Comparison of ENCODE assay signal across 20 cellular contexts in the genomic region with DNA sequence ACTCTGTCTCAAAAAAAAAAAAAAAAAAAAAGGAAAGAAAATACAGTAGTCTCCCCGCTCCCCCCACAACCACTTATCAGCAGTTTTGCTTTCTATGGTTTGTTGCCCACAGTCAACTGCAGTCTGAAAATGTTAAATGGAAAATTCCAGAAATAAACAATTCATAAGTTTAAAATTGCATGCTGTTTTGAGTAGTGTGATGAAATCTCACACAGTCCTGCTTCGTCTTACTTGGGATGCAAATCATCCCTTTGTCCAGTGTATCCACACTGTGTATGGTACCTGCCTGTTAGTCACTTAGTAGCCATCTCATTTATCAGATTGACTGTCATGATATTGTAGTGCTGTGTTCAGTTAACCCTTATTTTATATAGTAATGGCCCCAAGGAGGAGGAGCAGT. TPM values are rescaled to one million over a fixed set of nuclear protein-coding genes. Genes with fewer than 3 reads are reported as not detected.
DNase-seq lines count a peak whose midpoint lies in the region; ATAC-seq, FAIRE-seq and TF ChIP-seq lines count a peak whose summit lies in the region.
"Had no signal": no experiment of that assay in that cellular context is flagged by ENCODE, and none has a peak within 500 bp of the region (broad histone marks: within the 10 kb centered on the region; RNA-seq: fewer than 3 reads in every experiment).

No MANE protein-coding gene starts in this region.

- no peak overlapping the region for H3K27ac Mint-ChIP-seq in nephron progenitor cell
- no peak overlapping the region for H3K27ac Mint-ChIP-seq in activated CD4-positive, alpha-beta memory T cell treated with anti-CD3 and anti-CD28 coated beads, Interleukin-2, amount 10 ng/mL, durations not matched to agents 7 days and 5 days
- H3K27ac Mint-ChIP-seq: CD8-positive, alpha-beta memory T cell had no signal

- CTCF ChIA-PET in activated CD4-positive, alpha-beta memory T cell treated with anti-CD3 and anti-CD28 coated beads, Interleukin-2, amount 10 ng/mL, durations not matched to agents 7 days and 5 days (lab: Charles Lee): no interaction called here

- peak; percentile 91 for FAIRE-seq in HTR-8/SVneo (lab: Jason Lieb, UNC)
- FAIRE-seq: D721Med had no signal

- TF ChIP-seq CTCF in RWPE2 (IDR thresholded peaks at IDR 0.05; ENCODE audit: poor library complexity, severe bottlenecking) (no peak), fibroblast of mammary gland (conservative IDR thresholded peaks at IDR 0.05; ENCODE audit: control insufficient read depth, insufficient read depth, low read depth, low read length) (no peak), brain microvascular endothelial cell (IDR thresholded peaks at IDR 0.05; ENCODE audit: low read depth, low read length, missing control alignments) (no peak), nephron progenitor cell (IDR thresholded peaks at IDR 0.05) (no peak)

- H3K4me3 ChIP-seq in RWPE2 (ENCODE audit: severe bottlenecking) (no peak overlapping the region), fibroblast of mammary gland (ENCODE audit: control insufficient read depth, low read depth, low read length) (no peak overlapping the region), brain microvascular endothelial cell (ENCODE audit: low read depth, low read length) (no peak overlapping the region)
- H3K4me3 ChIP-seq: SJCRH30 had no signal

- DNase-seq in Caki2 (ENCODE audit: low read depth): peak; percentile 9
- DNase-seq in HTR-8/SVneo (ENCODE audit: insufficient read length, low spot score): no peak
- no peak for DNase-seq in RWPE2 (ENCODE audit: low spot score)
- DNase-seq in fibroblast of mammary gland (ENCODE audit: low read depth): peak; percentile 29
- no peak for DNase-seq in brain microvascular endothelial cell
- DNase-seq in nephron progenitor cell: no peak
- DNase-seq in activated CD4-positive, alpha-beta memory T cell treated with anti-CD3 and anti-CD28 coated beads, Interleukin-2, amount 10 ng/mL, durations not matched to agents 7 days and 5 days: no peak
- DNase-seq: C1 segment of cervical spinal cord; CD8-positive, alpha-beta memory T cell; DMS79; H9; MV-4-11; NCI-H187; NCI-H2107; NCI-H524; NCI-H82; SJCRH30; SW 1271 had no signal

- H3K27ac ChIP-seq in RWPE2 (ENCODE audit: poor library complexity, severe bottlenecking) (no peak overlapping the region), brain microvascular endothelial cell (no peak overlapping the region)
- H3K27ac ChIP-seq: SJCRH30 had no signal

- H3K27me3 ChIP-seq in RWPE2 (ENCODE audit: insufficient read depth, poor library complexity, severe bottlenecking) (no peaks in the 10 kb centered on the region), brain microvascular endothelial cell (replicated peaks) (no peaks in the 10 kb centered on the region)
- H3K27me3 ChIP-seq: SJCRH30 had no signal

- H3K9me3 ChIP-seq in RWPE2 (ENCODE audit: severe bottlenecking): no peaks in the 10 kb centered on the region
- H3K9me3 ChIP-seq: SJCRH30 had no signal

- POLR2A ChIA-PET in activated CD4-positive, alpha-beta memory T cell treated with anti-CD3 and anti-CD28 coated beads, Interleukin-2, amount 10 ng/mL, durations not matched to agents 7 days and 5 days (lab: Charles Lee): no interaction called here

- in situ Hi-C loops in Caki2 (cut with HindIII; ENCODE audit: low pct_unique_long_range_greater_than_20kb, low sequenced_read_pairs) (no loop called here), brain microvascular endothelial cell (cut with HindIII; ENCODE audit: low pct_ligation_motif_present, low sequenced_read_pairs) (no loop called here)

- H3K4me1 Mint-ChIP-seq in nephron progenitor cell: peaks cover 4% of the 10 kb centered on the region
- H3K4me1 Mint-ChIP-seq in activated CD4-positive, alpha-beta memory T cell treated with anti-CD3 and anti-CD28 coated beads, Interleukin-2, amount 10 ng/mL, durations not matched to agents 7 days and 5 days: no peaks in the 10 kb centered on the region

- no peak overlapping the region for H3K4me3 Mint-ChIP-seq in nephron progenitor cell
- H3K4me3 Mint-ChIP-seq in activated CD4-positive, alpha-beta memory T cell treated with anti-CD3 and anti-CD28 coated beads, Interleukin-2, amount 10 ng/mL, durations not matched to agents 7 days and 5 days: no peak overlapping the region
- H3K4me3 Mint-ChIP-seq: CD8-positive, alpha-beta memory T cell; H9 had no signal

- H3K36me3 ChIP-seq in RWPE2 (ENCODE audit: low read depth) (peaks cover 5% of the 10 kb centered on the region; the same call in 1 of the 2 replicates), brain microvascular endothelial cell (replicated peaks) (no peaks in the 10 kb centered on the region)

- peak; percentile 96 for ATAC-seq in RWPE2 (ENCODE audit: low read depth)
- no peak for ATAC-seq in HG03159 (IDR thresholded peaks at IDR 0.05; ENCODE audit: unreplicated experiment)

- H3K36me3 Mint-ChIP-seq in nephron progenitor cell (ENCODE audit: low read depth): peaks cover 71% of the 10 kb centered on the region
- H3K36me3 Mint-ChIP-seq in activated CD4-positive, alpha-beta memory T cell treated with anti-CD3 and anti-CD28 coated beads, Interleukin-2, amount 10 ng/mL, durations not matched to agents 7 days and 5 days (ENCODE audit: low read depth): peaks cover 6% of the 10 kb centered on the region

- peaks cover 20% of the 10 kb centered on the region for H3K9me3 Mint-ChIP-seq in nephron progenitor cell
- H3K9me3 Mint-ChIP-seq in activated CD4-positive, alpha-beta memory T cell treated with anti-CD3 and anti-CD28 coated beads, Interleukin-2, amount 10 ng/mL, durations not matched to agents 7 days and 5 days: no peaks in the 10 kb centered on the region
- H3K9me3 Mint-ChIP-seq: CD8-positive, alpha-beta memory T cell; H9 had no signal

- no peaks in the 10 kb centered on the region for H3K4me1 ChIP-seq in RWPE2 (ENCODE audit: insufficient read depth, poor library complexity, severe bottlenecking)
- H3K4me1 ChIP-seq: SJCRH30 had no signal

- no peaks in the 10 kb centered on the region for H3K27me3 Mint-ChIP-seq in nephron progenitor cell (ENCODE audit: low read depth, poor library complexity)
- no peaks in the 10 kb centered on the region for H3K27me3 Mint-ChIP-seq in activated CD4-positive, alpha-beta memory T cell treated with anti-CD3 and anti-CD28 coated beads, Interleukin-2, amount 10 ng/mL, durations not matched to agents 7 days and 5 days
- H3K27me3 Mint-ChIP-seq: CD8-positive, alpha-beta memory T cell had no signal

RNA-seq across cellular contexts. Expression of a gene that starts 41.5 kb away (rescaled TPM):
- total RNA-seq in Caki2 (2014; rRNA removed; shearing (Covaris generic); ENCODE audit: low replicate concordance): 12.0 and 15.5 TPM in 2 replicates
- 10 to 100 TPM; 22.6 to 25.5 TPM for total RNA-seq in activated CD4-positive, alpha-beta memory T cell treated with anti-CD3 and anti-CD28 coated beads, Interleukin-2, amount 10 ng/mL, durations not matched to agents 7 days and 5 days

Comparison
In these comparisons a context has a peak if more than half of its experiments do, and no peak if none do; other contexts are left out.
1. DNase-seq: peak in Caki2 (single experiment) and fibroblast of mammary gland (single experiment); none in HTR-8/SVneo (single experiment), RWPE2 (single experiment), brain microvascular endothelial cell (single experiment), nephron progenitor cell (single experiment) and activated CD4-positive, alpha-beta memory T cell treated with anti-CD3 and anti-CD28 coated beads, Interleukin-2, amount 10 ng/mL, durations not matched to agents 7 days and 5 days (single experiment).